ENCODE assay signal across 1 cellular context in the genomic region with DNA sequence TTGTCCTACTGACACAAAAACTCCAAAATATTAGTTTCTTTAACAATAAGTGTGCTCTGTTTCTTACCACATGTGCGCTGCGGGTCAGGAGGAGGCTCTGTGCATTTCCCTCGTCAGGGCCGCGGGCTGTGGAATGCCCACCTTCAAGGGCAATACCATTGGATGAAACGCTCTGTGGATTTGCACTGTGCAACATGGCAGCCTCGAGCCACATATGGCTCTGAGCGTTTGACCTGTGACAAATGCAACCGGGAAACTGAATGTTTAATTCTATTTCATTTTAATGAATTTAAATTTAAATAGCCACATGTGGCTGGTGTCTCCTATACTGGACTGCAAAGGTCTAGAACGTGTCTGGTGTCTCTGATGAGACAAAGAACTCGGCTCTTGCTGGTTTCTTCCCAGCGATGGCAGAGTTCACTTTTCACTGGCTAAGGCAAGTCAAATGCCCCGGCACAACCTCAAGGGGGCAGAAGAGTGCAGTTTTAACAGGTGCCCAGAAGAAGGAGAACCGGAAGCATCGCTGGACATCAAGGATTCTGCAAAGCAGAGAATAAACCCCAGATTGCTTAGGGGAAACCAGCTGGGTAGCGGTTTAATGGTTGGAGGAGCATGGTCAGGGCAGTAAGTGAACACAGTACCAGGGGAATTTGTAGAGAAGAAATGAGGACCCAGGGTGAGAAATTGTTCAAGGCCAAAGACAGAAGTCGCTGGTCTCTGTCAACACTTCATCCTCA.
TF ChIP-seq lines count a peak whose summit lies in the region.

No MANE protein-coding gene starts in this region.

TF ChIP-seq in GM23338, 12 proteins besides CTCF, POLR2A, EP300 and RAD21 (continued from another document):
- TF ChIP-seq, protein P1, sequence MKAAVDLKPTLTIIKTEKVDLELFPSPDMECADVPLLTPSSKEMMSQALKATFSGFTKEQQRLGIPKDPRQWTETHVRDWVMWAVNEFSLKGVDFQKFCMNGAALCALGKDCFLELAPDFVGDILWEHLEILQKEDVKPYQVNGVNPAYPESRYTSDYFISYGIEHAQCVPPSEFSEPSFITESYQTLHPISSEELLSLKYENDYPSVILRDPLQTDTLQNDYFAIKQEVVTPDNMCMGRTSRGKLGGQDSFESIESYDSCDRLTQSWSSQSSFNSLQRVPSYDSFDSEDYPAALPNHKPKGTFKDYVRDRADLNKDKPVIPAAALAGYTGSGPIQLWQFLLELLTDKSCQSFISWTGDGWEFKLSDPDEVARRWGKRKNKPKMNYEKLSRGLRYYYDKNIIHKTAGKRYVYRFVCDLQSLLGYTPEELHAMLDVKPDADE (IDR thresholded peaks at IDR 0.05): no peak
- TF ChIP-seq ZNF331 (CRISPR knock-in tag; IDR thresholded peaks at IDR 0.05; ENCODE audit: low read depth) (no peak), STAT1 (IDR thresholded peaks at IDR 0.05; ENCODE audit: unreplicated experiment) (no peak), JUNB (IDR thresholded peaks at IDR 0.05; ENCODE audit: unreplicated experiment) (no peak), POLR2AphosphoS5 (IDR thresholded peaks at IDR 0.05; ENCODE audit: low read depth) (no peak), NANOG (IDR thresholded peaks at IDR 0.05; ENCODE audit: borderline replicate concordance) (no peak), EZH2phosphoT487 (IDR thresholded peaks at IDR 0.05; ENCODE audit: unreplicated experiment) (no peak)
- TF ChIP-seq, protein P2, sequence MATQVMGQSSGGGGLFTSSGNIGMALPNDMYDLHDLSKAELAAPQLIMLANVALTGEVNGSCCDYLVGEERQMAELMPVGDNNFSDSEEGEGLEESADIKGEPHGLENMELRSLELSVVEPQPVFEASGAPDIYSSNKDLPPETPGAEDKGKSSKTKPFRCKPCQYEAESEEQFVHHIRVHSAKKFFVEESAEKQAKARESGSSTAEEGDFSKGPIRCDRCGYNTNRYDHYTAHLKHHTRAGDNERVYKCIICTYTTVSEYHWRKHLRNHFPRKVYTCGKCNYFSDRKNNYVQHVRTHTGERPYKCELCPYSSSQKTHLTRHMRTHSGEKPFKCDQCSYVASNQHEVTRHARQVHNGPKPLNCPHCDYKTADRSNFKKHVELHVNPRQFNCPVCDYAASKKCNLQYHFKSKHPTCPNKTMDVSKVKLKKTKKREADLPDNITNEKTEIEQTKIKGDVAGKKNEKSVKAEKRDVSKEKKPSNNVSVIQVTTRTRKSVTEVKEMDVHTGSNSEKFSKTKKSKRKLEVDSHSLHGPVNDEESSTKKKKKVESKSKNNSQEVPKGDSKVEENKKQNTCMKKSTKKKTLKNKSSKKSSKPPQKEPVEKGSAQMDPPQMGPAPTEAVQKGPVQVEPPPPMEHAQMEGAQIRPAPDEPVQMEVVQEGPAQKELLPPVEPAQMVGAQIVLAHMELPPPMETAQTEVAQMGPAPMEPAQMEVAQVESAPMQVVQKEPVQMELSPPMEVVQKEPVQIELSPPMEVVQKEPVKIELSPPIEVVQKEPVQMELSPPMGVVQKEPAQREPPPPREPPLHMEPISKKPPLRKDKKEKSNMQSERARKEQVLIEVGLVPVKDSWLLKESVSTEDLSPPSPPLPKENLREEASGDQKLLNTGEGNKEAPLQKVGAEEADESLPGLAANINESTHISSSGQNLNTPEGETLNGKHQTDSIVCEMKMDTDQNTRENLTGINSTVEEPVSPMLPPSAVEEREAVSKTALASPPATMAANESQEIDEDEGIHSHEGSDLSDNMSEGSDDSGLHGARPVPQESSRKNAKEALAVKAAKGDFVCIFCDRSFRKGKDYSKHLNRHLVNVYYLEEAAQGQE (IDR thresholded peaks at IDR 0.05; ENCODE audit: unreplicated experiment): no peak
